8 cellular contexts compared by ENCODE assay signal in genomic region chr16:89972244-89973234, GRCh38. TPM values are rescaled to one million over a fixed set of nuclear protein-coding genes. Genes with fewer than 3 reads are reported as not detected.
DNase-seq lines count a peak whose midpoint lies in the region; ATAC-seq and TF ChIP-seq lines count a peak whose summit lies in the region.

No MANE protein-coding gene starts in this region.

- H3K79me2 ChIP-seq in fibroblast of lung (ENCODE audit: control insufficient read depth, insufficient read depth, low read length): peaks cover 48% of the 10 kb centered on the region

- H2BK120ac ChIP-seq in IMR-90 (ENCODE audit: low read depth, low read length): peak overlapping the region; percentile 62; the same call in 1 of the 2 replicates

- no peak for TF ChIP-seq RAD21 in IMR-90 (IDR thresholded peaks at IDR 0.05; ENCODE audit: low read length)

- 0% methylated on average over 61 of the region's 104 CpGs; no CpG with 5 or more reads in 1 of the 2 experiments for WGBS in IMR-90 (ENCODE audit: extremely low coverage in 2 of 2, insufficient read length in 1 of 2), 2 experiments

- H2AK9ac ChIP-seq in IMR-90 (replicated peaks; ENCODE audit: low read depth, low read length, poor library complexity): peak overlapping the region; percentile 96

- H3K4me3 Mint-ChIP-seq in naive thymus-derived CD8-positive, alpha-beta T cell: peak overlapping the region; percentile 96 to 99 (median 98)
- H3K4me3 Mint-ChIP-seq in stimulated activated memory B cell treated with anti-CD40 and anti-IgM and Interleukin-4, amounts not matched to agents 10 μg/mL and 1 μg/mL and 100 μg/mL, for 72 hours: peak overlapping the region; percentile 100

- peak overlapping the region; percentile 97 to 99 for H4K8ac ChIP-seq in IMR-90 (ENCODE audit: low read depth in 2 of 2, low read length in 2 of 2)

- peak overlapping the region; percentile 97 for H3K14ac ChIP-seq in IMR-90 (replicated peaks; ENCODE audit: low read depth, low read length)

- H4K20me1 ChIP-seq in IMR-90 (ENCODE audit: insufficient read depth, low read length): peaks cover 4% of the 10 kb centered on the region
- H4K20me1 ChIP-seq in fibroblast of lung (ENCODE audit: control insufficient read depth, extremely low read depth, insufficient read depth, low read length): no peaks in the 10 kb centered on the region

- DNase-seq in DMS153 treated with DMSO at 0.1 percent for 48 hours (lab: John Stamatoyannopoulos, UW; ENCODE audit: unreplicated experiment) (peak; percentile 82), IMR-90 (peak; percentile 85), Peyer's patch (peak; percentile 85 to 95 (median 95)), activated T-helper 1 cell treated with Interleukin-2 at 50 U/mL for 16 hours (ENCODE audit: low read depth) (peak; percentile 89), fibroblast of lung (ENCODE audit: low read depth in 2 of 2) (peak; percentile 80 to 89)
- DNase-seq in naive thymus-derived CD8-positive, alpha-beta T cell: peak; percentile 81 to 95 (median 91)

- peak overlapping the region; percentile 92 for H2AK5ac ChIP-seq in IMR-90 (ENCODE audit: low read depth, low read length)

- H3K4me3 ChIP-seq in IMR-90 (ENCODE audit: insufficient read depth, low read depth, low read length) (peak overlapping the region; percentile 69), Peyer's patch (peak overlapping the region; percentile 87 to 95 (median 89)), fibroblast of lung (replicated peaks in 1 of 4; ENCODE audit: control extremely low read depth in 1 of 4, insufficient read depth in 1 of 4, low read depth in 3 of 4, low read length in 4 of 4) (peak overlapping the region; percentile 29 to 99 (median 68))

- peaks cover 9% of the 10 kb centered on the region for H3K4me1 ChIP-seq in IMR-90 (ENCODE audit: control insufficient read depth, insufficient read depth, low read length)
- peaks cover 0 to 37% (median 4%) of the 10 kb centered on the region in 4 donors for H3K4me1 ChIP-seq in Peyer's patch
- peaks cover 4% of the 10 kb centered on the region for H3K4me1 ChIP-seq in fibroblast of lung (ENCODE audit: control insufficient read depth, extremely low read depth, insufficient read depth, low read length)

- peaks cover 39 to 72% of the 10 kb centered on the region in 2 experiments for H3K79me1 ChIP-seq in IMR-90 (ENCODE audit: low read depth in 1 of 2, low read length in 2 of 2)

- in situ Hi-C loops in IMR-90 (cut with MboI; ENCODE audit: low sequenced_read_pairs): loop anchor here (5.0 kb wide), 1 partner anchor 50 kb away; no protein-coding TSS in a partner anchor

- H2AFZ ChIP-seq in IMR-90 (replicated peaks; ENCODE audit: low read length, poor library complexity) (peak overlapping the region; percentile 100), fibroblast of lung (ENCODE audit: low read length) (peak overlapping the region; percentile 91)

- peak; percentile 85 for ATAC-seq in GM21528 (IDR thresholded peaks at IDR 0.05; ENCODE audit: low FRiP score, unreplicated experiment)
- ATAC-seq in IMR-90 (ENCODE audit: low read depth): peak; percentile 96
- peak; percentile 94 to 95 for ATAC-seq in naive thymus-derived CD8-positive, alpha-beta T cell
- peak; percentile 97 for ATAC-seq in stimulated activated memory B cell treated with anti-CD40 and anti-IgM and Interleukin-4, amounts not matched to agents 10 μg/mL and 1 μg/mL and 100 μg/mL, for 72 hours

- peak overlapping the region; percentile 90 for H3K56ac ChIP-seq in IMR-90 (ENCODE audit: extremely low read depth, insufficient read depth, low read length)

- H3K36me3 ChIP-seq in IMR-90 (ENCODE audit: control insufficient read depth, insufficient read depth, low read length) (peaks cover 8% of the 10 kb centered on the region), Peyer's patch (no peaks in the 10 kb centered on the region), fibroblast of lung (ENCODE audit: control insufficient read depth, insufficient read depth, low read length) (no peaks in the 10 kb centered on the region)

- TF ChIP-seq POLR2A in IMR-90 (IDR thresholded peaks at IDR 0.05; ENCODE audit: low read depth, low read length): peak; percentile 89
- peak; percentile 85 to 94 for TF ChIP-seq POLR2A in Peyer's patch (IDR thresholded peaks at IDR 0.05)

- dilution Hi-C loops in IMR-90 (cut with HindIII; ENCODE audit: low sequenced_read_pairs, unreplicated experiment): no loop called here

- intact Hi-C loops in IMR-90 (cut with micrococcal nuclease): loop anchor here (2.0 kb wide), 1 partner anchor 48 kb away; no protein-coding TSS in a partner anchor

- peak overlapping the region; percentile 95 for H3K4me2 ChIP-seq in IMR-90 (ENCODE audit: low read depth, low read length)
- H3K4me2 ChIP-seq in fibroblast of lung (ENCODE audit: extremely low read depth, insufficient read depth, low read length): peak overlapping the region; percentile 87

- H4K91ac ChIP-seq in IMR-90 (ENCODE audit: insufficient read depth, low read depth, low read length): peak overlapping the region; percentile 86

- POLR2A ChIA-PET in IMR-90 (lab: Charles Lee; ENCODE audit: unreplicated experiment): interaction anchor here (0.6 to 0.7 kb wide), 2 partner anchors 12 to 48 kb away, joined by 12 to 27 read pairs; no protein-coding TSS in a partner anchor
- POLR2A ChIA-PET in naive thymus-derived CD8-positive, alpha-beta T cell (lab: Charles Lee): interaction anchor here (0.6 to 1.9 kb wide), 13 partner anchors 18 to 863 kb away, joined by 3 to 5 read pairs (median 3); partner anchors contain the start of genes DBNDD1, MC1R and TCF25

- H2BK5ac ChIP-seq in IMR-90 (ENCODE audit: low read depth, low read length, poor library complexity, severe bottlenecking): peak overlapping the region; percentile 89

- H3K9me1 ChIP-seq in IMR-90 (ENCODE audit: insufficient read depth, low read length): peaks cover 18% of the 10 kb centered on the region; the same call in 1 of the 2 replicates

- TF ChIP-seq CTCF in IMR-90 (conservative IDR thresholded peaks at IDR 0.05; ENCODE audit: low read depth, low read length) (no peak), Peyer's patch (IDR thresholded peaks at IDR 0.05) (peak in 2 of 6 experiments; percentile 23 to 31), fibroblast of lung (conservative IDR thresholded peaks at IDR 0.05 in 1 of 2, IDR thresholded peaks at IDR 0.05 in 1 of 2; ENCODE audit: low read depth in 1 of 2, low read length in 2 of 2) (no peak)

- BruUV-seq in IMR-90 (replicated peaks; lab: Mats Ljungman, UMichigan): no TSS peak

- no peak overlapping the region for H2BK15ac ChIP-seq in IMR-90 (ENCODE audit: low read depth, low read length)

- H2BK20ac ChIP-seq in IMR-90 (ENCODE audit: low read depth, low read length): no peak overlapping the region

- H3K9me3 ChIP-seq in IMR-90 (ENCODE audit: control insufficient read depth, insufficient read depth, low read length) (peaks cover 2% of the 10 kb centered on the region; the same call in 1 of the 2 replicates), Peyer's patch (no peaks in the 10 kb centered on the region), fibroblast of lung (ENCODE audit: control insufficient read depth, insufficient read depth, low read depth, low read length) (no peaks in the 10 kb centered on the region)

- H3K9ac ChIP-seq in IMR-90 (ENCODE audit: low read depth, low read length) (peak overlapping the region; percentile 95), fibroblast of lung (ENCODE audit: insufficient read depth, low read length) (peak overlapping the region; percentile 96)

- CTCF ChIA-PET in IMR-90 (lab: Yijun Ruan, JAX): no interaction called here

- peak overlapping the region; percentile 95 for H3K4ac ChIP-seq in IMR-90 (ENCODE audit: low read depth, low read length)

- no peaks in the 10 kb centered on the region for H3K27me3 ChIP-seq in IMR-90 (ENCODE audit: control insufficient read depth, insufficient read depth, low read length)
- H3K27me3 ChIP-seq in Peyer's patch: no peaks in the 10 kb centered on the region
- H3K27me3 ChIP-seq in fibroblast of lung (ENCODE audit: control insufficient read depth, insufficient read depth, low read length): no peaks in the 10 kb centered on the region

- H3K9me3 Mint-ChIP-seq in naive thymus-derived CD8-positive, alpha-beta T cell: peaks cover 0 to 3% (median 0%) of the 10 kb centered on the region in 9 donors
- no peaks in the 10 kb centered on the region for H3K9me3 Mint-ChIP-seq in stimulated activated memory B cell treated with anti-CD40 and anti-IgM and Interleukin-4, amounts not matched to agents 10 μg/mL and 1 μg/mL and 100 μg/mL, for 72 hours

- peak overlapping the region; percentile 86 for H3K27ac ChIP-seq in IMR-90 (ENCODE audit: insufficient read depth, low read length)
- peak overlapping the region; percentile 96 for H3K27ac ChIP-seq in Peyer's patch
- peak overlapping the region; percentile 91 for H3K27ac ChIP-seq in fibroblast of lung (ENCODE audit: insufficient read depth, low read length)

- no peaks in the 10 kb centered on the region for H3K27me3 Mint-ChIP-seq in naive thymus-derived CD8-positive, alpha-beta T cell
- H3K27me3 Mint-ChIP-seq in stimulated activated memory B cell treated with anti-CD40 and anti-IgM and Interleukin-4, amounts not matched to agents 10 μg/mL and 1 μg/mL and 100 μg/mL, for 72 hours: no peaks in the 10 kb centered on the region

- H3K27ac Mint-ChIP-seq in naive thymus-derived CD8-positive, alpha-beta T cell: peak overlapping the region; percentile 94 to 97 (median 96)
- H3K27ac Mint-ChIP-seq in stimulated activated memory B cell treated with anti-CD40 and anti-IgM and Interleukin-4, amounts not matched to agents 10 μg/mL and 1 μg/mL and 100 μg/mL, for 72 hours: peak overlapping the region; percentile 98

- H3K36me3 Mint-ChIP-seq in naive thymus-derived CD8-positive, alpha-beta T cell: peaks cover 0 to 4% (median 3%) of the 10 kb centered on the region in 3 donors
- H3K36me3 Mint-ChIP-seq in stimulated activated memory B cell treated with anti-CD40 and anti-IgM and Interleukin-4, amounts not matched to agents 10 μg/mL and 1 μg/mL and 100 μg/mL, for 72 hours: peaks cover 2% of the 10 kb centered on the region

- H3K18ac ChIP-seq in IMR-90 (ENCODE audit: low read depth, low read length): peak overlapping the region; percentile 51; the same call in 1 of the 2 replicates

- H4K5ac ChIP-seq in IMR-90 (ENCODE audit: low read depth, low read length): peak overlapping the region; percentile 96

- H3K4me1 Mint-ChIP-seq in naive thymus-derived CD8-positive, alpha-beta T cell: peaks cover 13 to 51% (median 37%) of the 10 kb centered on the region in 4 donors
- peaks cover 38% of the 10 kb centered on the region for H3K4me1 Mint-ChIP-seq in stimulated activated memory B cell treated with anti-CD40 and anti-IgM and Interleukin-4, amounts not matched to agents 10 μg/mL and 1 μg/mL and 100 μg/mL, for 72 hours

- H3K23ac ChIP-seq in IMR-90 (ENCODE audit: low read depth, low read length): peak overlapping the region; percentile 91

RNA-seq across cellular contexts. Expression of gene DEF8, which starts 24.0 kb away (rescaled TPM):
- total RNA-seq in IMR-90 (2012; rRNA removed): 129 and 134 TPM in 2 replicates
- 141 and 160 TPM in 2 replicates for polyA plus RNA-seq in IMR-90 (2012; rRNA removed)
- polyA plus RNA-seq in IMR-90 (2012; cell fraction: cytosol; rRNA removed): 177 and 213 TPM in 2 replicates
- polyA plus RNA-seq in IMR-90 (2012; cell fraction: nucleus; rRNA removed; ENCODE audit: low replicate concordance): 286 and 445 TPM in 2 replicates
- total RNA-seq in Peyer's patch: 100 to 1,000 TPM in 1 of 4 donors, 10 to 100 TPM in 3; 28.4 to 237 (median 60.9) TPM
- 68.8 and 102 TPM in 2 replicates for total RNA-seq in fibroblast of lung
- polyA plus RNA-seq in fibroblast of lung: 63.5 and 93.1 TPM in 2 replicates
- 69.9 and 108 TPM in 2 replicates for polyA plus RNA-seq in fibroblast of lung (2012)
- 68.0 and 85.1 TPM in 2 replicates for polyA minus RNA-seq in fibroblast of lung (ENCODE audit: low replicate concordance)
- 10 to 100 TPM; 44.3 to 48.1 TPM for total RNA-seq in naive thymus-derived CD8-positive, alpha-beta T cell
- 10 to 100 TPM; 21.5 to 26.3 (median 25.8) TPM for polyA plus RNA-seq in naive thymus-derived CD8-positive, alpha-beta T cell

RNA-seq across cellular contexts. Expression of gene DBNDD1, which starts 46.7 kb away (rescaled TPM):
- 3.1 and 3.4 TPM in 2 replicates for total RNA-seq in IMR-90 (2012; rRNA removed)
- polyA plus RNA-seq in IMR-90 (2012; rRNA removed): 23.0 and 26.2 TPM in 2 replicates
- polyA plus RNA-seq in IMR-90 (2012; cell fraction: cytosol; rRNA removed): 14.9 and 31.6 TPM in 2 replicates
- polyA plus RNA-seq in IMR-90 (2012; cell fraction: nucleus; rRNA removed; ENCODE audit: low replicate concordance): 11.1 and 18.7 TPM in 2 replicates
- total RNA-seq in Peyer's patch: 10 to 100 TPM in 1 of 4 donors, 1 to 10 TPM in 3; 1.9 to 12.3 (median 6.1) TPM
- total RNA-seq in fibroblast of lung: 1.3 and 3.6 TPM in 2 replicates
- polyA plus RNA-seq in fibroblast of lung: 2.1 and 7.4 TPM in 2 replicates
- polyA plus RNA-seq in fibroblast of lung (2012): 2.8 and 11.0 TPM in 2 replicates
- polyA minus RNA-seq in fibroblast of lung (ENCODE audit: low replicate concordance): 1.5 and 8.2 TPM in 2 replicates
- total RNA-seq in naive thymus-derived CD8-positive, alpha-beta T cell: under 1 TPM; 0.57 to 0.99 TPM
- polyA plus RNA-seq in naive thymus-derived CD8-positive, alpha-beta T cell: 1 to 10 TPM; 2.8 to 3.5 (median 3.3) TPM

RNA-seq across cellular contexts. Expression of gene TUBB3, which starts 49.4 kb away (rescaled TPM):
- 311 and 337 TPM in 2 replicates for total RNA-seq in IMR-90 (2012; rRNA removed)
- 410 and 428 TPM in 2 replicates for polyA plus RNA-seq in IMR-90 (2012; rRNA removed)
- polyA plus RNA-seq in IMR-90 (2012; cell fraction: cytosol; rRNA removed): 269 and 452 TPM in 2 replicates
- polyA plus RNA-seq in IMR-90 (2012; cell fraction: nucleus; rRNA removed; ENCODE audit: low replicate concordance): 172 and 406 TPM in 2 replicates
- total RNA-seq in Peyer's patch: 10 to 100 TPM in 1 of 4 donors, 1 to 10 TPM in 3; 2.1 to 12.4 (median 4.6) TPM
- total RNA-seq in fibroblast of lung: 253 and 294 TPM in 2 replicates
- polyA plus RNA-seq in fibroblast of lung: 134 and 233 TPM in 2 replicates
- polyA plus RNA-seq in fibroblast of lung (2012): 259 and 497 TPM in 2 replicates
- 653 and 914 TPM in 2 replicates for polyA minus RNA-seq in fibroblast of lung (ENCODE audit: low replicate concordance)
- under 1 TPM in 1 of 2 experiments, not detected in 1; 0.31 TPM for total RNA-seq in naive thymus-derived CD8-positive, alpha-beta T cell
- not detected for polyA plus RNA-seq in naive thymus-derived CD8-positive, alpha-beta T cell

RNA-seq across cellular contexts. Expression of gene MC1R, which starts 53.9 kb away (rescaled TPM):
- total RNA-seq in IMR-90 (2012; rRNA removed) (3.8 and 4.4 TPM in 2 replicates), Peyer's patch (10 to 100 TPM in 2 of 4 donors, 1 to 10 TPM in 2; 8.3 to 29.2 (median 11.2) TPM), fibroblast of lung (3.1 and 4.3 TPM in 2 replicates)
- polyA plus RNA-seq in IMR-90 (2012; rRNA removed) (9.5 TPM in 2 replicates), fibroblast of lung (2.9 and 3.0 TPM in 2 replicates)
- 3.3 and 6.2 TPM in 2 replicates for polyA plus RNA-seq in IMR-90 (2012; cell fraction: cytosol; rRNA removed)
- polyA plus RNA-seq in IMR-90 (2012; cell fraction: nucleus; rRNA removed; ENCODE audit: low replicate concordance): 49.5 and 79.2 TPM in 2 replicates
- 2.5 and 2.7 TPM in 2 replicates for polyA plus RNA-seq in fibroblast of lung (2012)
- 1.2 and 3.2 TPM in 2 replicates for polyA minus RNA-seq in fibroblast of lung (ENCODE audit: low replicate concordance)
- total RNA-seq in naive thymus-derived CD8-positive, alpha-beta T cell: 10 to 100 TPM; 10.2 to 10.3 TPM
- polyA plus RNA-seq in naive thymus-derived CD8-positive, alpha-beta T cell: under 1 TPM in 1 of 3 donors, not detected in 2; 0.63 TPM

Comparison
In these comparisons a context has a peak if more than half of its experiments do, and no peak if none do; other contexts are left out.
1. Peak in every context shown above with its lines: DNase-seq, ATAC-seq, H3K4me3 ChIP-seq and H3K27ac ChIP-seq.
2. RNA of gene TUBB3, which starts 49.4 kb away (total RNA-seq): 311 to 337 TPM in IMR-90 and 253 to 294 TPM in fibroblast of lung; 2.1 to 12.4 TPM in Peyer's patch and 0.31 TPM in naive thymus-derived CD8-positive, alpha-beta T cell; every median in the first group is over 10 times any median in the second.